Comparison of ENCODE assay signal across 11 cellular contexts in the genomic region with DNA sequence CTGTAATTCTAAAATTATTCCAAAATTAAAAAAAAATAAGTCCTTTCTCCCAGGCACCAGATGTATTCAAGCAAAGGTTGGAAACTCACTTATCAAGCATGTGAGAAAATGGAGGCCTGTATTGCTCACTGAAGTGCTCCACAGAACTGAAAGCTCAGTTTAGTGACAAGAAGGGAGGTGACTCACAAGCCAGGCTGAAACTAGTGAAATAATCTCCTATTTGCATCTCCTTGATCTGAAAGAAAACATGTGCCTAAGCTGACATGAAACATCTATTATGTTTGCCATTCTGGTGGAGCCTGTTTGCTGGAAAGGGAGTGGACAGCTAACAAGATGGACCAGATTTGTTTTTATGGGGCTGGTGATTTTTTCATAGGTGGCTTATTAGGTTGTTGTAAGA. TPM values are rescaled to one million over a fixed set of nuclear protein-coding genes. Genes with fewer than 3 reads are reported as not detected.
DNase-seq lines count a peak whose midpoint lies in the region; ATAC-seq and TF ChIP-seq lines count a peak whose summit lies in the region.
"Had no signal": no experiment of that assay in that cellular context is flagged by ENCODE, and none has a peak within 500 bp of the region (broad histone marks: within the 10 kb centered on the region; RNA-seq: fewer than 3 reads in every experiment).

No MANE protein-coding gene starts in this region.

- intact Hi-C loops in Caco-2 (cut with micrococcal nuclease; ENCODE audit: unreplicated experiment), result loop anchor here (2.0 kb wide), 2 partner anchors 14 to 30 kb away; no protein-coding TSS in a partner anchor
- intact Hi-C loops in Right ventricle myocardium superior (cut with DNase I), result no loop called here
- intact Hi-C loops in CD4-positive, alpha-beta memory T cell (cut with micrococcal nuclease), result no loop called here
- intact Hi-C loops in CD4-positive, alpha-beta T cell (cut with DNase I, micrococcal nuclease), result no loop called here

- no peaks in the 10 kb centered on the region for H3K27me3 ChIP-seq in Caco-2 (replicated peaks; ENCODE audit: control insufficient read depth, insufficient read depth, low read length)
- no peaks in the 10 kb centered on the region for H3K27me3 ChIP-seq in CD4-positive, alpha-beta memory T cell (ENCODE audit: insufficient read depth, low read length)
- H3K27me3 ChIP-seq in CD4-positive, alpha-beta T cell (ENCODE audit: control insufficient read depth, insufficient read depth, low read length), result no peaks in the 10 kb centered on the region

- H3K4me3 ChIP-seq in Caco-2 (ENCODE audit: low read depth, low read length), result no peak overlapping the region
- no peak overlapping the region for H3K4me3 ChIP-seq in CD4-positive, alpha-beta memory T cell (ENCODE audit: low read length in 2 of 2)

- peak; percentile 50 to 68 for DNase-seq in Caco-2
- peak; percentile 28 for DNase-seq in GM20000 (ENCODE audit: low spot score)
- peak; percentile 42 for DNase-seq in fibroblast of peridontal ligament (ENCODE audit: extremely low read depth)
- no peak for DNase-seq in Right ventricle myocardium superior
- DNase-seq in C1 segment of cervical spinal cord (lab: John Stamatoyannopoulos, UW), result no peak
- no peak for DNase-seq in CD4-positive, alpha-beta memory T cell
- no peak for DNase-seq in CD4-positive, alpha-beta T cell
- DNase-seq: DND-41 had no signal

- ATAC-seq in HG03565 (IDR thresholded peaks at IDR 0.05; ENCODE audit: unreplicated experiment) (peak; percentile 80), Right ventricle myocardium superior (ENCODE audit: poor library complexity) (no peak)
- no peak for ATAC-seq in CD4-positive, alpha-beta T cell (ENCODE audit: poor library complexity)

- H3K36me3 ChIP-seq in Caco-2 (ENCODE audit: control insufficient read depth, insufficient read depth, low read length), result no peaks in the 10 kb centered on the region
- no peaks in the 10 kb centered on the region for H3K36me3 ChIP-seq in CD4-positive, alpha-beta memory T cell (ENCODE audit: insufficient read depth, low read length)

- no peak overlapping the region for H3K27ac Mint-ChIP-seq in Caco-2 (ENCODE audit: unreplicated experiment)
- no peak overlapping the region for H3K27ac Mint-ChIP-seq in CD4-positive, alpha-beta memory T cell
- H3K27ac Mint-ChIP-seq in CD4-positive, alpha-beta T cell, result no peak overlapping the region
- H3K27ac Mint-ChIP-seq: dendritic cell treated with granulocyte-macrophage colony-stimulating factor and Interleukin-4, amounts not matched to agents 40 ng/mL and 50 ng/mL, for 4 days; nephron had no signal

- no peak overlapping the region for H3K27ac ChIP-seq in CD4-positive, alpha-beta memory T cell (ENCODE audit: low read depth, low read length)
- H3K27ac ChIP-seq in CD4-positive, alpha-beta T cell (ENCODE audit: low read depth, low read length), result no peak overlapping the region

- H3K9me3 ChIP-seq in Caco-2, result no peaks in the 10 kb centered on the region
- no peaks in the 10 kb centered on the region for H3K9me3 ChIP-seq in CD4-positive, alpha-beta memory T cell (ENCODE audit: control insufficient read depth in 1 of 2, low read length in 2 of 2)
- no peaks in the 10 kb centered on the region for H3K9me3 ChIP-seq in CD4-positive, alpha-beta T cell (ENCODE audit: control insufficient read depth, low read length)

- CTCF ChIA-PET in Caco-2 (lab: Charles Lee), result no interaction called here
- CTCF ChIA-PET in CD4-positive, alpha-beta memory T cell (lab: Charles Lee; ENCODE audit: partially characterized antibody), result no interaction called here
- CTCF ChIA-PET in CD4-positive, alpha-beta T cell (lab: Charles Lee), result no interaction called here

- no peaks in the 10 kb centered on the region for H3K27me3 Mint-ChIP-seq in Caco-2 (ENCODE audit: insufficient read depth, unreplicated experiment)
- no peaks in the 10 kb centered on the region for H3K27me3 Mint-ChIP-seq in CD4-positive, alpha-beta memory T cell
- no peaks in the 10 kb centered on the region for H3K27me3 Mint-ChIP-seq in CD4-positive, alpha-beta T cell
- H3K27me3 Mint-ChIP-seq: dendritic cell treated with granulocyte-macrophage colony-stimulating factor and Interleukin-4, amounts not matched to agents 40 ng/mL and 50 ng/mL, for 4 days had no signal

- no peaks in the 10 kb centered on the region for H3K36me3 Mint-ChIP-seq in Caco-2 (ENCODE audit: insufficient read depth, unreplicated experiment)
- no peaks in the 10 kb centered on the region for H3K36me3 Mint-ChIP-seq in CD4-positive, alpha-beta memory T cell
- H3K36me3 Mint-ChIP-seq in CD4-positive, alpha-beta T cell (ENCODE audit: low read depth), result no peaks in the 10 kb centered on the region

- no peaks in the 10 kb centered on the region for H3K4me1 Mint-ChIP-seq in Caco-2 (ENCODE audit: low read depth, unreplicated experiment)
- no peaks in the 10 kb centered on the region for H3K4me1 Mint-ChIP-seq in CD4-positive, alpha-beta memory T cell
- no peaks in the 10 kb centered on the region for H3K4me1 Mint-ChIP-seq in CD4-positive, alpha-beta T cell (ENCODE audit: low read depth)
- H3K4me1 Mint-ChIP-seq: nephron had no signal

- TF ChIP-seq CTCF in Caco-2 (IDR thresholded peaks at IDR 0.05; ENCODE audit: insufficient read depth in 1 of 2, low read depth in 1 of 2, low read length in 1 of 2, severe bottlenecking in 1 of 2, unreplicated experiment in 1 of 2) (no peak), GM20000 (IDR thresholded peaks at IDR 0.05; ENCODE audit: extremely low read depth, missing control alignments) (no peak)
- TF ChIP-seq CTCF in CD4-positive, alpha-beta T cell (IDR thresholded peaks at IDR 0.05), result no peak

- BruUV-seq in Caco-2 (replicated peaks; lab: Mats Ljungman, UMichigan), result no TSS peak

- H3K9me3 Mint-ChIP-seq in Caco-2 (ENCODE audit: unreplicated experiment), result no peaks in the 10 kb centered on the region
- H3K9me3 Mint-ChIP-seq in CD4-positive, alpha-beta memory T cell, result peaks cover 0 to 6% (median 0%) of the 10 kb centered on the region in 8 donors
- no peaks in the 10 kb centered on the region for H3K9me3 Mint-ChIP-seq in CD4-positive, alpha-beta T cell
- H3K9me3 Mint-ChIP-seq: dendritic cell treated with granulocyte-macrophage colony-stimulating factor and Interleukin-4, amounts not matched to agents 40 ng/mL and 50 ng/mL, for 4 days had no signal

- H3K4me3 Mint-ChIP-seq in Caco-2 (ENCODE audit: unreplicated experiment), result no peak overlapping the region
- H3K4me3 Mint-ChIP-seq in CD4-positive, alpha-beta memory T cell, result no peak overlapping the region
- H3K4me3 Mint-ChIP-seq in CD4-positive, alpha-beta T cell, result no peak overlapping the region
- H3K4me3 Mint-ChIP-seq: dendritic cell treated with granulocyte-macrophage colony-stimulating factor and Interleukin-4, amounts not matched to agents 40 ng/mL and 50 ng/mL, for 4 days; nephron had no signal

- peaks cover 20% of the 10 kb centered on the region for H3K4me1 ChIP-seq in Caco-2
- no peaks in the 10 kb centered on the region for H3K4me1 ChIP-seq in CD4-positive, alpha-beta memory T cell (ENCODE audit: insufficient read depth, low read length)

- POLR2A ChIA-PET in Caco-2 (lab: Charles Lee), result no interaction called here
- POLR2A ChIA-PET in CD4-positive, alpha-beta memory T cell (lab: Charles Lee; ENCODE audit: partially characterized antibody), result no interaction called here
- POLR2A ChIA-PET in CD4-positive, alpha-beta T cell (lab: Charles Lee), result no interaction called here

RNA-seq across cellular contexts. Expression of gene AMELX, which starts 54.0 kb away (rescaled TPM):
- total RNA-seq in Caco-2 (2022) (not detected in 2 replicates), Right ventricle myocardium superior (not detected)
- not detected for total RNA-seq in CD4-positive, alpha-beta memory T cell
- polyA plus RNA-seq in CD4-positive, alpha-beta memory T cell, result not detected
- not detected for total RNA-seq in CD4-positive, alpha-beta T cell

Comparison
In these comparisons a context has a peak if more than half of its experiments do, and no peak if none do; other contexts are left out.
1. DNase-seq: peak in Caco-2 (2 of 2), GM20000 (single experiment) and fibroblast of peridontal ligament (single experiment); none in Right ventricle myocardium superior (single experiment), C1 segment of cervical spinal cord (0 of 14), CD4-positive, alpha-beta memory T cell (0 of 5) and CD4-positive, alpha-beta T cell (0 of 10).